ENCODE assay signal across 1 cellular context in genomic region chr9:136377351-136378170, GRCh38.
TF ChIP-seq lines count a peak whose summit lies in the region.

No MANE protein-coding gene starts in this region.

TF ChIP-seq in HepG2, 621 proteins besides CTCF, POLR2A, EP300 and RAD21:
- TF ChIP-seq ARID2 (CRISPR knock-in tag; IDR thresholded peaks at IDR 0.05; ENCODE audit: borderline replicate concordance) (no peak), AGO2 (optimal IDR thresholded peaks at IDR 0.05; ENCODE audit: low read depth, low read length) (peak; percentile 70), ADNP (CRISPR knock-in tag; IDR thresholded peaks at IDR 0.05) (no peak), ZC3H13 (CRISPR knock-in tag; IDR thresholded peaks at IDR 0.05) (0 out of 2 replicates have a peak, but pooled peaks have one; percentile 24)
